ENCODE assay signal across 10 cellular contexts in the genomic region with DNA sequence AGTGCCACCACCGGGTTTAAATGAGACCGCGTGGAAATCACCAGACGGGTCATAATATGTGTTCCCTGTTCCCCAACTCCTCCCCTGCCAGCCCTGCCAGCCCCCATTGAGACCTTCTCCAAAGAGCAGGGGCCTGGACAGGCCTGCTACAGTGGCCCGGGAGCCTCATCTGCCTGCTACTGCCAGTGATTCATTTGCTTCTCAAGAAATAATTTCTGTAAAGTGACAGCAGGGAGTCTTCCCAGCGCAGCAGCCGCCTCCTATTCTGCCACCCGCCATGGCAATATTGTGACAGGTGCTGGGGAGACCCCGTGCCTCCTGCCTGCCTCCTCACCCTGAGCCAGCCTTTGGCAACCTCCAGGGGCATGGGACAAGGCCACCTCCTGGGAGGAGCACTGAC. TPM values are rescaled to one million over a fixed set of nuclear protein-coding genes. Genes with fewer than 3 reads are reported as not detected.
DNase-seq lines count a peak whose midpoint lies in the region; ATAC-seq and TF ChIP-seq lines count a peak whose summit lies in the region.
"Had no signal": no experiment of that assay in that cellular context is flagged by ENCODE, and none has a peak within 500 bp of the region (broad histone marks: within the 10 kb centered on the region; RNA-seq: fewer than 3 reads in every experiment).

No MANE protein-coding gene starts in this region.

- POLR2A ChIA-PET in HEK293T (lab: Yijun Ruan, JAX), result no interaction called here

- DNase-seq in HEK293T (ENCODE audit: extremely low spot score) (no peak), glutamatergic neuron (no peak), activated gamma-delta T cell (lab: John Stamatoyannopoulos, UW) (no peak), NAMALWA (ENCODE audit: low spot score) (no peak)
- no peak for DNase-seq in activated T-cell treated with anti-CD3 and anti-CD28 coated beads, Interleukin-2, amount 50 U/mL, for 4 hours
- no peak for DNase-seq in stimulated activated effector memory CD8-positive, alpha-beta T cell treated with anti-CD3 and anti-CD28 coated beads, Interleukin-12 subunit alpha, Interleukin-12 subunit beta, amount 100 ng/mL, for 72 hours (ENCODE audit: low spot score in 2 of 2)
- DNase-seq: effector CD4-positive, alpha-beta T cell; NCI-H82; stimulated activated CD4-positive, alpha-beta T cell treated with anti-CD3 and anti-CD28 coated beads, Interleukin-4, amount 100 ng/mL, for 4 hours had no signal

- peak overlapping the region; percentile 81 for H3K4me3 Mint-ChIP-seq in activated T-cell treated with anti-CD3 and anti-CD28 coated beads, Interleukin-2, amount 50 U/mL, for 4 hours
- peak overlapping the region; percentile 51 for H3K4me3 Mint-ChIP-seq in glutamatergic neuron (ENCODE audit: unreplicated experiment)
- H3K4me3 Mint-ChIP-seq in stimulated activated effector memory CD8-positive, alpha-beta T cell treated with anti-CD3 and anti-CD28 coated beads, Interleukin-12 subunit alpha, Interleukin-12 subunit beta, amount 100 ng/mL, for 72 hours, result peak overlapping the region; percentile 79

- CTCF ChIA-PET in HEK293T (lab: Yijun Ruan, JAX), result no interaction called here

- ATAC-seq in activated T-cell treated with anti-CD3 and anti-CD28 coated beads, Interleukin-2, amount 50 U/mL, for 4 hours, result no peak
- ATAC-seq in stimulated activated effector memory CD8-positive, alpha-beta T cell treated with anti-CD3 and anti-CD28 coated beads, Interleukin-12 subunit alpha, Interleukin-12 subunit beta, amount 100 ng/mL, for 72 hours, result no peak
- no peak for ATAC-seq in GM19395 (IDR thresholded peaks at IDR 0.05; ENCODE audit: unreplicated experiment)

- H3K36me3 Mint-ChIP-seq in activated T-cell treated with anti-CD3 and anti-CD28 coated beads, Interleukin-2, amount 50 U/mL, for 4 hours (ENCODE audit: insufficient read depth), result peaks cover 6% of the 10 kb centered on the region
- no peaks in the 10 kb centered on the region for H3K36me3 Mint-ChIP-seq in glutamatergic neuron (ENCODE audit: unreplicated experiment)
- peaks cover 55% of the 10 kb centered on the region for H3K36me3 Mint-ChIP-seq in stimulated activated effector memory CD8-positive, alpha-beta T cell treated with anti-CD3 and anti-CD28 coated beads, Interleukin-12 subunit alpha, Interleukin-12 subunit beta, amount 100 ng/mL, for 72 hours

- no peak for TF ChIP-seq CTCF in glutamatergic neuron (IDR thresholded peaks at IDR 0.05; ENCODE audit: partially characterized antibody, unreplicated experiment)

- peak overlapping the region; percentile 84 for H3K27ac Mint-ChIP-seq in glutamatergic neuron (ENCODE audit: unreplicated experiment)
- peak overlapping the region; percentile 99 for H3K27ac Mint-ChIP-seq in stimulated activated effector memory CD8-positive, alpha-beta T cell treated with anti-CD3 and anti-CD28 coated beads, Interleukin-12 subunit alpha, Interleukin-12 subunit beta, amount 100 ng/mL, for 72 hours

- H3K9me3 Mint-ChIP-seq in activated T-cell treated with anti-CD3 and anti-CD28 coated beads, Interleukin-2, amount 50 U/mL, for 4 hours, result no peaks in the 10 kb centered on the region
- peaks cover 15% of the 10 kb centered on the region for H3K9me3 Mint-ChIP-seq in glutamatergic neuron (ENCODE audit: unreplicated experiment)
- H3K9me3 Mint-ChIP-seq in stimulated activated effector memory CD8-positive, alpha-beta T cell treated with anti-CD3 and anti-CD28 coated beads, Interleukin-12 subunit alpha, Interleukin-12 subunit beta, amount 100 ng/mL, for 72 hours, result no peaks in the 10 kb centered on the region

- H3K4me1 Mint-ChIP-seq in activated T-cell treated with anti-CD3 and anti-CD28 coated beads, Interleukin-2, amount 50 U/mL, for 4 hours (ENCODE audit: low read depth), result peaks cover 91% of the 10 kb centered on the region
- H3K4me1 Mint-ChIP-seq in glutamatergic neuron (ENCODE audit: low read depth, unreplicated experiment), result peaks cover 76% of the 10 kb centered on the region
- peaks cover 84% of the 10 kb centered on the region for H3K4me1 Mint-ChIP-seq in stimulated activated effector memory CD8-positive, alpha-beta T cell treated with anti-CD3 and anti-CD28 coated beads, Interleukin-12 subunit alpha, Interleukin-12 subunit beta, amount 100 ng/mL, for 72 hours

- no peaks in the 10 kb centered on the region for H3K27me3 Mint-ChIP-seq in activated T-cell treated with anti-CD3 and anti-CD28 coated beads, Interleukin-2, amount 50 U/mL, for 4 hours (ENCODE audit: low read depth)
- peaks cover 19% of the 10 kb centered on the region for H3K27me3 Mint-ChIP-seq in glutamatergic neuron (ENCODE audit: unreplicated experiment)

TF ChIP-seq in HEK293T, 16 proteins besides CTCF, POLR2A, EP300 and RAD21:
- no peak for TF ChIP-seq FOXA1 (IDR thresholded peaks at IDR 0.05)
- TF ChIP-seq NFRKB (IDR thresholded peaks at IDR 0.05), result no peak
- TF ChIP-seq FOXK2 (IDR thresholded peaks at IDR 0.05), result no peak
- TF ChIP-seq ZNF384 (IDR thresholded peaks at IDR 0.05), result no peak
- TF ChIP-seq PKNOX1 (IDR thresholded peaks at IDR 0.05), result peak; percentile 30; the same call in 1 of the 2 replicates
- TF ChIP-seq TARDBP (IDR thresholded peaks at IDR 0.05), result no peak
- no peak for TF ChIP-seq SUZ12 (IDR thresholded peaks at IDR 0.05)

RNA-seq across cellular contexts. Expression of gene IFFO2, which starts 8.9 kb away (rescaled TPM):
- 10 to 100 TPM; 36.0 to 47.6 (median 36.1) TPM for total RNA-seq in activated T-cell treated with anti-CD3 and anti-CD28 coated beads, Interleukin-2, amount 50 U/mL, for 4 hours
- total RNA-seq in glutamatergic neuron (ENCODE audit: unreplicated experiment), result 107 TPM

RNA-seq across cellular contexts. Expression of gene ALDH4A1, which starts 45.2 kb away (rescaled TPM):
- 1 to 10 TPM; 4.2 to 4.6 (median 4.4) TPM for total RNA-seq in activated T-cell treated with anti-CD3 and anti-CD28 coated beads, Interleukin-2, amount 50 U/mL, for 4 hours
- total RNA-seq in glutamatergic neuron (ENCODE audit: unreplicated experiment), result 28.9 TPM
